8 cellular contexts compared by ENCODE assay signal in genomic region chr19:18429717-18430416, GRCh38. TPM values are rescaled to one million over a fixed set of nuclear protein-coding genes. Genes with fewer than 3 reads are reported as not detected.
DNase-seq lines count a peak whose midpoint lies in the region; ATAC-seq and TF ChIP-seq lines count a peak whose summit lies in the region.

No MANE protein-coding gene starts in this region.

- POLR2A ChIA-PET in T-cell (lab: Charles Lee) = no interaction called here

- H3K9me3 Mint-ChIP-seq in T-cell (no peaks in the 10 kb centered on the region), glutamatergic neuron (ENCODE audit: unreplicated experiment) (peaks cover 5% of the 10 kb centered on the region)
- H3K9me3 Mint-ChIP-seq in stimulated activated memory B cell treated with anti-CD40 and anti-IgM and Interleukin-4, amounts not matched to agents 10 μg/mL and 1 μg/mL and 100 μg/mL, for 72 hours = no peaks in the 10 kb centered on the region

- H3K4me1 Mint-ChIP-seq in T-cell (peaks cover 18 to 44% (median 24%) of the 10 kb centered on the region in 3 donors), glutamatergic neuron (ENCODE audit: low read depth, unreplicated experiment) (peaks cover 9% of the 10 kb centered on the region)
- H3K4me1 Mint-ChIP-seq in stimulated activated memory B cell treated with anti-CD40 and anti-IgM and Interleukin-4, amounts not matched to agents 10 μg/mL and 1 μg/mL and 100 μg/mL, for 72 hours = peaks cover 43% of the 10 kb centered on the region

- peak overlapping the region; percentile 71 to 80 for H3K27ac Mint-ChIP-seq in T-cell
- H3K27ac Mint-ChIP-seq in glutamatergic neuron (ENCODE audit: unreplicated experiment) = peak overlapping the region; percentile 48
- H3K27ac Mint-ChIP-seq in stimulated activated memory B cell treated with anti-CD40 and anti-IgM and Interleukin-4, amounts not matched to agents 10 μg/mL and 1 μg/mL and 100 μg/mL, for 72 hours = peak overlapping the region; percentile 66

- DNase-seq in DMS53 (lab: John Stamatoyannopoulos, UW) (peak; percentile 46), DMS53 treated with DMSO at 0.1 percent for 48 hours (lab: John Stamatoyannopoulos, UW; ENCODE audit: unreplicated experiment) (no peak), T-cell (no peak), glutamatergic neuron (no peak), occipital lobe (lab: John Stamatoyannopoulos, UW) (no peak)

- ATAC-seq in T-cell (replicated peaks in 1 of 4) = no peak
- no peak for ATAC-seq in stimulated activated memory B cell treated with anti-CD40 and anti-IgM and Interleukin-4, amounts not matched to agents 10 μg/mL and 1 μg/mL and 100 μg/mL, for 72 hours
- no peak for ATAC-seq in GM18873 (IDR thresholded peaks at IDR 0.05; ENCODE audit: low FRiP score, unreplicated experiment)
- ATAC-seq in HG02852 (IDR thresholded peaks at IDR 0.05; ENCODE audit: unreplicated experiment) = no peak

- TF ChIP-seq CTCF in glutamatergic neuron (IDR thresholded peaks at IDR 0.05; ENCODE audit: partially characterized antibody, unreplicated experiment) = no peak

- H3K4me3 Mint-ChIP-seq in T-cell (peak overlapping the region; percentile 64 to 65 (median 64)), glutamatergic neuron (ENCODE audit: unreplicated experiment) (peak overlapping the region; percentile 20)
- peak overlapping the region; percentile 46 for H3K4me3 Mint-ChIP-seq in stimulated activated memory B cell treated with anti-CD40 and anti-IgM and Interleukin-4, amounts not matched to agents 10 μg/mL and 1 μg/mL and 100 μg/mL, for 72 hours

- CTCF ChIA-PET in T-cell (lab: Charles Lee) = no interaction called here

- H3K36me3 Mint-ChIP-seq in T-cell (no peaks in the 10 kb centered on the region), glutamatergic neuron (ENCODE audit: unreplicated experiment) (no peaks in the 10 kb centered on the region)
- no peaks in the 10 kb centered on the region for H3K36me3 Mint-ChIP-seq in stimulated activated memory B cell treated with anti-CD40 and anti-IgM and Interleukin-4, amounts not matched to agents 10 μg/mL and 1 μg/mL and 100 μg/mL, for 72 hours

- H3K27me3 Mint-ChIP-seq in T-cell (no peaks in the 10 kb centered on the region), glutamatergic neuron (ENCODE audit: unreplicated experiment) (peaks cover 6% of the 10 kb centered on the region)
- H3K27me3 Mint-ChIP-seq in stimulated activated memory B cell treated with anti-CD40 and anti-IgM and Interleukin-4, amounts not matched to agents 10 μg/mL and 1 μg/mL and 100 μg/mL, for 72 hours = no peaks in the 10 kb centered on the region

RNA-seq across cellular contexts. Expression of gene ISYNA1, which starts 8.1 kb away (rescaled TPM):
- total RNA-seq in T-cell (10 to 100 TPM; 38.3 to 59.8 (median 55.0) TPM), glutamatergic neuron (ENCODE audit: unreplicated experiment) (111 TPM), occipital lobe (95.1 TPM)

RNA-seq across cellular contexts. Expression of gene SSBP4, which starts 10.7 kb away (rescaled TPM):
- total RNA-seq in T-cell = 100 to 1,000 TPM in 4 of 5 donors, 10 to 100 TPM in 1; 71.3 to 127 (median 102) TPM
- 177 TPM for total RNA-seq in glutamatergic neuron (ENCODE audit: unreplicated experiment)
- total RNA-seq in occipital lobe = 75.6 TPM

RNA-seq across cellular contexts. Expression of gene LRRC25, which starts 32.4 kb away (rescaled TPM):
- total RNA-seq in T-cell = under 1 TPM in 3 of 5 donors, not detected in 2; 0.16 to 0.33 (median 0.30) TPM
- not detected for total RNA-seq in glutamatergic neuron (ENCODE audit: unreplicated experiment)
- 0.78 TPM for total RNA-seq in occipital lobe

RNA-seq across cellular contexts. Expression of gene GDF15, which starts 43.9 kb away (rescaled TPM):
- total RNA-seq in T-cell = 1 to 10 TPM in 3 of 5 donors, not detected in 2; 1.5 to 1.7 (median 1.5) TPM
- total RNA-seq in glutamatergic neuron (ENCODE audit: unreplicated experiment) = 8.9 TPM
- not detected for total RNA-seq in occipital lobe
